13 cellular contexts compared by ENCODE assay signal in the genomic region with DNA sequence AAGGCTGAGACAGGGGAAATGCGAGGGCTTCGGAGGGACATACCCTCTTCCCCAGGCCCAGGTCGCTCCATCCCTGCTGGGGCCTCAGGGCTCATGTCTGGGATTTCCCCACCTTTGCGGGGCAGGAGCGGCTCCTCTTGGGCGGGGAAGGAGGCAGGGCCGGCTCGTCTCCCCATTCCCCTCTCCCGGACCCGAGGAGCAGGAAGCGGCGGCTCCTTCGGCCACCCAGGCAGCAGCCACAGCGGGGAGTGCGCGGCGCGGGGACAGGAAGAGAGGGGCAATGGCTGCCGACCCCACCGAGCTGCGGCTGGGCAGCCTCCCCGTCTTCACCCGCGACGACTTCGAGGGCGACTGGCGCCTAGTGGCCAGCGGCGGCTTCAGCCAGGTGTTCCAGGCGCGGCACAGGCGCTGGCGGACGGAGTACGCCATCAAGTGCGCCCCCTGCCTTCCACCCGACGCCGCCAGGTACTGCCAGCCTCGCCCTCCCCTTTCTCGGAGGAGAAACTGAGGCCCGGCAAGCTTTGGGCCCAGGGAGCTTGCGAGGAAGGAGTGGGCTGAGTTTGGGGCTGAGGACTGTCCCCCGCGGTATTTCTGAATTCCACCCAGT. TPM values are rescaled to one million over a fixed set of nuclear protein-coding genes. Genes with fewer than 3 reads are reported as not detected.
DNase-seq lines count a peak whose midpoint lies in the region; ATAC-seq, FAIRE-seq and TF ChIP-seq lines count a peak whose summit lies in the region.
"Had no signal": no experiment of that assay in that cellular context is flagged by ENCODE, and none has a peak within 500 bp of the region (broad histone marks: within the 10 kb centered on the region; RNA-seq: fewer than 3 reads in every experiment).

A gene with protein sequence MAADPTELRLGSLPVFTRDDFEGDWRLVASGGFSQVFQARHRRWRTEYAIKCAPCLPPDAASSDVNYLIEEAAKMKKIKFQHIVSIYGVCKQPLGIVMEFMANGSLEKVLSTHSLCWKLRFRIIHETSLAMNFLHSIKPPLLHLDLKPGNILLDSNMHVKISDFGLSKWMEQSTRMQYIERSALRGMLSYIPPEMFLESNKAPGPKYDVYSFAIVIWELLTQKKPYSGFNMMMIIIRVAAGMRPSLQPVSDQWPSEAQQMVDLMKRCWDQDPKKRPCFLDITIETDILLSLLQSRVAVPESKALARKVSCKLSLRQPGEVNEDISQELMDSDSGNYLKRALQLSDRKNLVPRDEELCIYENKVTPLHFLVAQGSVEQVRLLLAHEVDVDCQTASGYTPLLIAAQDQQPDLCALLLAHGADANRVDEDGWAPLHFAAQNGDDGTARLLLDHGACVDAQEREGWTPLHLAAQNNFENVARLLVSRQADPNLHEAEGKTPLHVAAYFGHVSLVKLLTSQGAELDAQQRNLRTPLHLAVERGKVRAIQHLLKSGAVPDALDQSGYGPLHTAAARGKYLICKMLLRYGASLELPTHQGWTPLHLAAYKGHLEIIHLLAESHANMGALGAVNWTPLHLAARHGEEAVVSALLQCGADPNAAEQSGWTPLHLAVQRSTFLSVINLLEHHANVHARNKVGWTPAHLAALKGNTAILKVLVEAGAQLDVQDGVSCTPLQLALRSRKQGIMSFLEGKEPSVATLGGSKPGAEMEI (plus strand): TSS at position 175 of the 607 bp plus-strand sequence. CDS start 106 bp downstream, at position 281.

- H3K4me2 ChIP-seq in H1 (ENCODE audit: insufficient read depth in 1 of 2, low read depth in 2 of 2, low read length in 2 of 2): peak within 1 kb of the TSS; percentile 60 to 67

- TF ChIP-seq RAD21 in H1 (IDR thresholded peaks at IDR 0.05 in 1 of 2, conservative IDR thresholded peaks at IDR 0.05 in 1 of 2; ENCODE audit: low read depth in 2 of 2, low read length in 2 of 2): peak; percentile 56 to 64

- no peak within 1 kb of the TSS; the same call in none of the 2 replicates for H2BK12ac ChIP-seq in H1 (ENCODE audit: low read depth, low read length)

- H3K79me1 ChIP-seq in H1 (ENCODE audit: low read depth, low read length): no peaks in the 10 kb centered on the region

- no peaks in the 10 kb centered on the region for H3K23me2 ChIP-seq in H1 (ENCODE audit: low read depth, low read length)

- H3K9me3 ChIP-seq in HUES64 (ENCODE audit: insufficient read depth, low read depth, low read length) (no peaks in the 10 kb centered on the region), H1 (ENCODE audit: insufficient read depth in 2 of 2, low read depth in 1 of 2, low read length in 1 of 2) (no peaks in the 10 kb centered on the region), mucosa of descending colon (no peaks in the 10 kb centered on the region)
- H3K9me3 ChIP-seq: ascending aorta had no signal

- 0 out of 2 replicates have a peak within 1 kb of the TSS, but pooled peaks have one; percentile 55 for H2BK15ac ChIP-seq in H1 (ENCODE audit: low read length)

- POLR2A ChIA-PET in BJ (lab: Charles Lee): no interaction called here
- POLR2A ChIA-PET in H1 (lab: Charles Lee; ENCODE audit: partially characterized antibody): interaction anchor here (0.9 to 1.4 kb wide), 3 partner anchors 13 to 122 kb away, joined by 3 read pairs; no protein-coding TSS in a partner anchor

- peak within 1 kb of the TSS; percentile 81 for H3K18ac ChIP-seq in H1 (ENCODE audit: extremely low read depth, low read length)

- H3K56ac ChIP-seq in H1 (replicated peaks; ENCODE audit: insufficient read length, low read depth, low read length): peak within 1 kb of the TSS; percentile 34

- H3K27ac ChIP-seq in HUES64 (ENCODE audit: low read depth, low read length) (no peak within 1 kb of the TSS), H1 (ENCODE audit: low read depth, low read length) (no peak within 1 kb of the TSS; the same call in 1 of the 2 replicates)
- H3K27ac ChIP-seq: ascending aorta, GM23248 had no signal

- H3K14ac ChIP-seq in H1 (ENCODE audit: insufficient read length): no peak within 1 kb of the TSS

- no peak within 1 kb of the TSS for H2AK5ac ChIP-seq in H1 (ENCODE audit: low read depth, low read length)

- H3K9ac ChIP-seq in HUES64 (ENCODE audit: low read depth, low read length): peak within 1 kb of the TSS; percentile 42
- H3K9ac ChIP-seq in H1 (replicated peaks in 1 of 4; ENCODE audit: extremely low read depth in 1 of 4, low read depth in 3 of 4, low read length in 3 of 4): peak within 1 kb of the TSS in 2 of 4 experiments; percentile 36 to 46; a peak in 2 of 7 replicates
- H3K9ac ChIP-seq: GM23248 had no signal

- H2AFZ ChIP-seq in H1 (ENCODE audit: low read length): peak within 1 kb of the TSS; percentile 83
- H2AFZ ChIP-seq: GM23248 had no signal

- 0 out of 3 replicates have a peak, but pooled peaks of 1 of the 2 experiments have one; percentile 50 for TF ChIP-seq EP300 in H1 (IDR thresholded peaks at IDR 0.05; ENCODE audit: borderline replicate concordance in 1 of 2, low read depth in 2 of 2, low read length in 2 of 2)

- no peak within 1 kb of the TSS for H3K23ac ChIP-seq in H1 (ENCODE audit: insufficient read length)

- H4K91ac ChIP-seq in H1 (replicated peaks; ENCODE audit: insufficient read length, low read length): peak within 1 kb of the TSS; percentile 30

- no peak within 1 kb of the TSS for H3K4me3 ChIP-seq in BJ (ENCODE audit: low read depth, low read length)
- peak within 1 kb of the TSS; percentile 44 for H3K4me3 ChIP-seq in HUES64 (ENCODE audit: low read length)
- peak within 1 kb of the TSS; percentile 31 to 55 (median 36); a peak in 7 of 8 replicates for H3K4me3 ChIP-seq in H1 (ENCODE audit: extremely low read depth in 1 of 4, insufficient read depth in 2 of 4, low read depth in 3 of 4, low read length in 4 of 4)
- H3K4me3 ChIP-seq in mucosa of descending colon: no peak within 1 kb of the TSS
- H3K4me3 ChIP-seq: GM23248 had no signal

- peak in 1 of 2 experiments; percentile 71; a peak in 2 of 3 replicates for TF ChIP-seq POLR2A in H1 (IDR thresholded peaks at IDR 0.05; ENCODE audit: control extremely low read depth in 1 of 2, low read depth in 2 of 2, low read length in 2 of 2)
- no peak for TF ChIP-seq POLR2A in H54 (IDR thresholded peaks at IDR 0.05; ENCODE audit: low read depth, low read length)

- TF ChIP-seq CTCF in BJ (IDR thresholded peaks at IDR 0.05; ENCODE audit: insufficient read depth, low read depth, low read length) (peak; percentile 13; the same call in 1 of the 2 replicates), H1 (IDR thresholded peaks at IDR 0.05; ENCODE audit: control extremely low read depth in 1 of 3, insufficient read depth in 1 of 3, low read depth in 1 of 3, low read length in 3 of 3) (peak; percentile 85 to 94 (median 90)), mucosa of descending colon (IDR thresholded peaks at IDR 0.05) (peak; percentile 12)

- ATAC-seq in mucosa of descending colon (peak; percentile 85), GM21390 (IDR thresholded peaks at IDR 0.05; ENCODE audit: unreplicated experiment) (no peak)
- ATAC-seq: activated CD8-positive, alpha-beta T cell treated with anti-CD3 and anti-CD28 coated beads for 36 hours had no signal

- DNase-seq in BJ (ENCODE audit: low read depth) (no peak), H1 (ENCODE audit: low read depth in 1 of 2, low spot score in 2 of 2) (peak; percentile 41 to 86), mucosa of descending colon (peak in 2 of 3 donors; percentile 35 to 48), H54 (ENCODE audit: insufficient read length, low spot score) (no peak), hepatic stellate cell (ENCODE audit: low spot score) (no peak), AG08395 (ENCODE audit: low spot score) (no peak)
- DNase-seq: activated CD8-positive, alpha-beta T cell treated with anti-CD3 and anti-CD28 coated beads for 36 hours; CD4-positive, CD25-positive, alpha-beta regulatory T cell; GM23248; SIG-M5 had no signal

- intact Hi-C loops in mucosa of descending colon (cut with DNase I, micrococcal nuclease): no loop called here

- FAIRE-seq in H1 (lab: Jason Lieb, UNC) (no peak), H54 (lab: Jason Lieb, UNC) (no peak)

- WGBS in HUES64: 18% methylated on average over 46 of the region's 46 CpGs
- 15% methylated on average over 37 of the region's 46 CpGs; no CpG with 5 or more reads in 1 of the 2 experiments for whole genome bisulfite sequencing in H1 (ENCODE audit: extremely low coverage in 1 of 2, insufficient coverage in 1 of 2, insufficient read length in 1 of 2, insufficient replicate concordance in 2 of 2, low coverage in 1 of 2, low lambda C conversion rate in 2 of 2, missing lambda C conversion rate in 1 of 2), 2 experiments

- H2BK20ac ChIP-seq in H1 (ENCODE audit: low read length): peak within 1 kb of the TSS; percentile 44; the same call in 1 of the 2 replicates

- peaks cover 16% of the 10 kb centered on the region for H3K27me3 ChIP-seq in BJ (ENCODE audit: control insufficient read depth, insufficient read depth, low read length)
- 0 out of 2 replicates have a peak, but pooled peaks cover 9% of the 10 kb centered on the region for H3K27me3 ChIP-seq in HUES64 (ENCODE audit: insufficient read depth, low read length)
- H3K27me3 ChIP-seq in H1 (replicated peaks in 1 of 4; ENCODE audit: control insufficient read depth in 3 of 4, extremely low read depth in 1 of 4, insufficient read depth in 3 of 4, low read length in 3 of 4): peaks cover 0 to 8% (median 4%) of the 10 kb centered on the region in 4 experiments; a peak in 3 of 7 replicates

- CTCF ChIA-PET in BJ (lab: Yijun Ruan, JAX): no interaction called here
- CTCF ChIA-PET in H1 (lab: Charles Lee; ENCODE audit: partially characterized antibody): interaction anchor here (0.6 to 4.2 kb wide), 13 partner anchors 10 to 150 kb away, joined by 3 to 18 read pairs (median 4); partner anchors contain the start of gene DRD2

- H4K5ac ChIP-seq in H1 (ENCODE audit: insufficient read length, low read depth, low read length): no peak within 1 kb of the TSS

- H2BK120ac ChIP-seq in H1 (replicated peaks; ENCODE audit: low read depth, low read length): peak within 1 kb of the TSS; percentile 23

- H3K36me3 ChIP-seq in BJ (ENCODE audit: control insufficient read depth, insufficient read depth, low read length) (no peaks in the 10 kb centered on the region), HUES64 (ENCODE audit: insufficient read depth, low read length) (no peaks in the 10 kb centered on the region), H1 (ENCODE audit: control insufficient read depth in 2 of 4, insufficient read depth in 4 of 4, low read length in 3 of 4) (no peaks in the 10 kb centered on the region), mucosa of descending colon (ENCODE audit: low read depth) (no peaks in the 10 kb centered on the region)
- H3K36me3 ChIP-seq: ascending aorta had no signal

- H3K4me1 ChIP-seq in HUES64 (ENCODE audit: insufficient read depth, low read length): peaks cover 9% of the 10 kb centered on the region
- H3K4me1 ChIP-seq in H1 (replicated peaks in 1 of 4; ENCODE audit: control insufficient read depth in 3 of 4, insufficient read depth in 4 of 4, low read length in 3 of 4): peaks cover 4 to 10% (median 8%) of the 10 kb centered on the region in 4 experiments; a peak in 5 of 7 replicates
- H3K4me1 ChIP-seq in mucosa of descending colon (ENCODE audit: low read depth): peaks cover 9% of the 10 kb centered on the region
- H3K4me1 ChIP-seq: ascending aorta had no signal

- no peaks in the 10 kb centered on the region for H3K79me2 ChIP-seq in H1 (ENCODE audit: control insufficient read depth in 1 of 2, insufficient read depth in 2 of 2, low read length in 2 of 2)

- H4K8ac ChIP-seq in H1 (ENCODE audit: extremely low read depth, insufficient read depth, low read length): peak within 1 kb of the TSS; percentile 95

- H4K20me1 ChIP-seq in H1 (replicated peaks in 1 of 2; ENCODE audit: control insufficient read depth in 1 of 2, insufficient read depth in 2 of 2, low read length in 2 of 2): no peaks in the 10 kb centered on the region

- H3K4ac ChIP-seq in H1 (replicated peaks; ENCODE audit: insufficient read length, low read depth, low read length): no peak within 1 kb of the TSS

- H2BK5ac ChIP-seq in H1 (ENCODE audit: low read depth, low read length): peak within 1 kb of the TSS; percentile 32; the same call in 1 of the 2 replicates

RNA-seq across cellular contexts. Expression of the gene that starts here (rescaled TPM):
- not detected in 2 replicates for polyA plus RNA-seq in BJ (2011; rRNA removed)
- polyA minus RNA-seq in BJ (2011; rRNA and poly(A)+ RNA removed): 0.14 TPM in 1 of 2 replicates, not detected in the other
- polyA plus RNA-seq in HUES64 (2013, experiment 1 of 2): not detected
- polyA plus RNA-seq in HUES64 (2013, experiment 2 of 2): not detected
- total RNA-seq in H1 (2021; fragmentation: NEBNext Ultra II Directional; extraction: Animal tissue kit (Norgen Biotek cat#: 25700)): not detected in 2 replicates
- 0.11 and 0.38 TPM in 2 replicates for polyA plus RNA-seq in H1 (2011; rRNA removed)
- polyA plus RNA-seq in H1 (2011; cell fraction: cytosol; rRNA removed): 0.31 TPM
- 0.60 TPM for polyA plus RNA-seq in H1 (2011; cell fraction: nucleus; rRNA removed)
- polyA plus RNA-seq in H1 (2012, experiment 1 of 2): 0.07 to 0.22 TPM in 2 of 4 replicates, not detected in the others
- polyA plus RNA-seq in H1 (2012, experiment 2 of 2): 0.05 TPM
- 0.02 TPM for polyA plus RNA-seq in H1 (2013, experiment 1 of 2)
- 0.02 TPM for polyA plus RNA-seq in H1 (2013, experiment 2 of 2)
- polyA minus RNA-seq in H1 (2011; rRNA and poly(A)+ RNA removed): 0.07 and 0.32 TPM in 2 replicates
- polyA minus RNA-seq in H1 (2011; cell fraction: cytosol; rRNA and poly(A)+ RNA removed): not detected
- 0.20 TPM for polyA minus RNA-seq in H1 (2011; cell fraction: nucleus; rRNA and poly(A)+ RNA removed)
- total RNA-seq in mucosa of descending colon: under 1 TPM; 0.19 to 0.28 (median 0.26) TPM
- total RNA-seq: activated CD8-positive, alpha-beta T cell treated with anti-CD3 and anti-CD28 coated beads for 36 hours; ascending aorta; GM23248 had no signal
- polyA plus RNA-seq: GM23248 had no signal

Comparison
In these comparisons a context has a peak if more than half of its experiments do, and no peak if none do; other contexts are left out.
1. Peak in DNase-seq, H3K4me3 ChIP-seq and H3K4me2 ChIP-seq in H1; RNA of the gene not detected or under 1 TPM.
2. Peak in DNase-seq and ATAC-seq in mucosa of descending colon; RNA of the gene not detected or under 1 TPM.
3. CTCF ChIP-seq: peak in every context shown above with its lines; median percentile 90 in H1; 13 in BJ; 12 in mucosa of descending colon.